Comparison of ENCODE assay signal across 10 cellular contexts in the genomic region with DNA sequence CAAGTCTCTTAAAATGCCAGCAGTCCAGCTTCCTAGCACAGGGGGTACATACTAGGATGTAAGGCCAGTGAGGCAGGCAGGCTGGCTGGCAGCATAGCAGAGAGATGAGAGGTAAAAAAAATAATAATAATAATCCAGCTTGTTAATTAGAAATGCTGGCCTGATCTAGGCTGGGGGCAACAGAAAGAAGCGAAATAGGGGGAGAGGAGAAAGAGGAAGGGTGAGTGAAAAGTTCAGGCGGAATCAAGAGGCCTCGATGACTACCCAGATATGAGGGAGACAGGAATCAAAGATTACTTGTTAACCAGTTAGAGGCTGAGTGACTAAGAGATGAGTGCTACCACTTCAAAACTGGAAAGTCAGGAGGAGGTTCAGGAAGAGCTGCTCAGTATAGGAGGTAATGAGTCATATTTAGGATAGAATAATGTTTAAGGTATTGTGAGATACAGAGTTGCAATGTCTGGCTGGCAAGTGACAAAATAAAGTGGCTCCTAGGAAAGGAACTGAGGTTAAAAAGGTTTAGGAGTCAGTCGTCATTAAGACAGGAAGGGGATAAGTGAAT. TPM values are rescaled to one million over a fixed set of nuclear protein-coding genes. Genes with fewer than 3 reads are reported as not detected.
DNase-seq lines count a peak whose midpoint lies in the region; ATAC-seq and TF ChIP-seq lines count a peak whose summit lies in the region.
"Had no signal": no experiment of that assay in that cellular context is flagged by ENCODE, and none has a peak within 500 bp of the region (broad histone marks: within the 10 kb centered on the region; RNA-seq: fewer than 3 reads in every experiment).

No MANE protein-coding gene starts in this region.

- H3K4me3 ChIP-seq in AG10803 (ENCODE audit: low read length), result no peak overlapping the region
- no peak overlapping the region for H3K4me3 ChIP-seq in HFF-Myc (replicated peaks; ENCODE audit: low read depth, low read length)
- no peak overlapping the region for H3K4me3 ChIP-seq in kidney epithelial cell (ENCODE audit: low read depth, low read length)
- H3K4me3 ChIP-seq in heart left ventricle, result no peak overlapping the region

- no peak for TF ChIP-seq CTCF in AG10803 (conservative IDR thresholded peaks at IDR 0.05; ENCODE audit: low read length)
- no peak for TF ChIP-seq CTCF in HFF-Myc (IDR thresholded peaks at IDR 0.05; ENCODE audit: low read depth, low read length, missing control alignments)
- TF ChIP-seq CTCF in kidney epithelial cell (IDR thresholded peaks at IDR 0.05; ENCODE audit: insufficient read depth, low read length, poor library complexity, severe bottlenecking), result no peak
- no peak for TF ChIP-seq CTCF in heart left ventricle (IDR thresholded peaks at IDR 0.05)

- H3K4me1 Mint-ChIP-seq in activated T-helper 2 cell treated with anti-CD3 and anti-CD28 coated beads, Interferon-gamma antibody, Interleukin-2, Interleukin-4, amounts not matched to agents 10 μg/mL and 5 μg/mL and 100 μg/mL, durations not matched to agents 14 hours and 24 hours and 36 hours (ENCODE audit: low read depth), result peaks cover 46% of the 10 kb centered on the region

- no peaks in the 10 kb centered on the region for H3K9me3 ChIP-seq in heart left ventricle

- intact Hi-C loops in activated T-helper 2 cell treated with anti-CD3 and anti-CD28 coated beads, Interferon-gamma antibody, Interleukin-2, Interleukin-4, amounts not matched to agents 10 μg/mL and 5 μg/mL and 100 μg/mL, durations not matched to agents 14 hours and 24 hours and 36 hours (cut with micrococcal nuclease), result loop anchor here (1.0 to 10.0 kb wide), 7 partner anchors 14 to 1102 kb away; a partner anchor contains a TSS
- intact Hi-C loops in heart left ventricle (cut with DNase I), result loop anchor here in 3 of 10 donors (5.0 kb wide), 2 partner anchors 125 to 130 kb away; no protein-coding TSS in a partner anchor

- peak overlapping the region; percentile 69 for H3K27ac Mint-ChIP-seq in activated T-helper 2 cell treated with anti-CD3 and anti-CD28 coated beads, Interferon-gamma antibody, Interleukin-2, Interleukin-4, amounts not matched to agents 10 μg/mL and 5 μg/mL and 100 μg/mL, durations not matched to agents 14 hours and 24 hours and 36 hours
- H3K27ac Mint-ChIP-seq: T-helper 1 cell treated with Interleukin-12 subunit alpha and Interleukin-12 subunit beta and Interleukin-4 antibody, amounts not matched to agents 30 μg/mL and 1 μg/mL, for 36 hours had no signal

- no peak for TF ChIP-seq POLR2A in heart left ventricle (IDR thresholded peaks at IDR 0.05)

- WGBS in heart left ventricle, 4 donors, result 39 to 48% (median 44%) methylated on average over 4 of the region's 4 CpGs

- DNase-seq in AG10803 (ENCODE audit: low read depth) (peak; percentile 53), HFF-Myc (ENCODE audit: extremely low read depth, low read depth) (peak; percentile 55), kidney epithelial cell (ENCODE audit: low read depth) (peak; percentile 81), NCI-H82 treated with DMSO at 0.1 percent for 48 hours (lab: John Stamatoyannopoulos, UW; ENCODE audit: unreplicated experiment) (no peak), heart left ventricle (no peak)
- DNase-seq in activated T-helper 2 cell treated with anti-CD3 and anti-CD28 coated beads, Interferon-gamma antibody, Interleukin-2, Interleukin-4, amounts not matched to agents 10 μg/mL and 5 μg/mL and 100 μg/mL, durations not matched to agents 14 hours and 24 hours and 36 hours (ENCODE audit: low spot score), result no peak
- DNase-seq: islet precursor cell had no signal

- H3K9me3 Mint-ChIP-seq in activated T-helper 2 cell treated with anti-CD3 and anti-CD28 coated beads, Interferon-gamma antibody, Interleukin-2, Interleukin-4, amounts not matched to agents 10 μg/mL and 5 μg/mL and 100 μg/mL, durations not matched to agents 14 hours and 24 hours and 36 hours, result no peaks in the 10 kb centered on the region
- H3K9me3 Mint-ChIP-seq: T-helper 1 cell treated with Interleukin-12 subunit alpha and Interleukin-12 subunit beta and Interleukin-4 antibody, amounts not matched to agents 30 μg/mL and 1 μg/mL, for 36 hours had no signal

- peaks cover 22% of the 10 kb centered on the region for H3K36me3 Mint-ChIP-seq in activated T-helper 2 cell treated with anti-CD3 and anti-CD28 coated beads, Interferon-gamma antibody, Interleukin-2, Interleukin-4, amounts not matched to agents 10 μg/mL and 5 μg/mL and 100 μg/mL, durations not matched to agents 14 hours and 24 hours and 36 hours (ENCODE audit: low read depth)

- H3K27me3 ChIP-seq in kidney epithelial cell (ENCODE audit: control insufficient read depth, insufficient read depth, low read length), result no peaks in the 10 kb centered on the region
- no peaks in the 10 kb centered on the region for H3K27me3 ChIP-seq in heart left ventricle

- ATAC-seq in GM18909 (IDR thresholded peaks at IDR 0.05; ENCODE audit: poor library complexity, unreplicated experiment) (no peak), HG03280 (IDR thresholded peaks at IDR 0.05; ENCODE audit: unreplicated experiment) (no peak), heart left ventricle (no peak)

- H3K4me3 Mint-ChIP-seq in activated T-helper 2 cell treated with anti-CD3 and anti-CD28 coated beads, Interferon-gamma antibody, Interleukin-2, Interleukin-4, amounts not matched to agents 10 μg/mL and 5 μg/mL and 100 μg/mL, durations not matched to agents 14 hours and 24 hours and 36 hours (ENCODE audit: low read depth), result peak overlapping the region; percentile 40
- H3K4me3 Mint-ChIP-seq: T-helper 1 cell treated with Interleukin-12 subunit alpha and Interleukin-12 subunit beta and Interleukin-4 antibody, amounts not matched to agents 30 μg/mL and 1 μg/mL, for 36 hours had no signal

- H3K36me3 ChIP-seq in kidney epithelial cell (ENCODE audit: control insufficient read depth, insufficient read depth, low read length), result no peaks in the 10 kb centered on the region
- peaks cover 0 to 28% (median 21%) of the 10 kb centered on the region in 9 donors for H3K36me3 ChIP-seq in heart left ventricle

- no peaks in the 10 kb centered on the region for H3K27me3 Mint-ChIP-seq in activated T-helper 2 cell treated with anti-CD3 and anti-CD28 coated beads, Interferon-gamma antibody, Interleukin-2, Interleukin-4, amounts not matched to agents 10 μg/mL and 5 μg/mL and 100 μg/mL, durations not matched to agents 14 hours and 24 hours and 36 hours (ENCODE audit: low read depth)

- H3K4me1 ChIP-seq in heart left ventricle, result peaks cover 0 to 29% (median 21%) of the 10 kb centered on the region in 12 donors

- no peak overlapping the region for H3K27ac ChIP-seq in heart left ventricle

RNA-seq across cellular contexts. Expression of a gene that starts 2.8 kb away (rescaled TPM):
- total RNA-seq in activated T-helper 2 cell treated with anti-CD3 and anti-CD28 coated beads, Interferon-gamma antibody, Interleukin-2, Interleukin-4, amounts not matched to agents 10 μg/mL and 5 μg/mL and 100 μg/mL, durations not matched to agents 14 hours and 24 hours and 36 hours, result 10.6 and 11.9 TPM in 2 replicates
- 7.1 and 7.2 TPM in 2 replicates for total RNA-seq in kidney epithelial cell
- 1 to 10 TPM; 4.8 to 8.6 (median 6.5) TPM for total RNA-seq in heart left ventricle
- polyA plus RNA-seq in heart left ventricle, result 1 to 10 TPM; 2.9 to 5.0 TPM

RNA-seq across cellular contexts. Expression of a gene that starts 28.2 kb away (rescaled TPM):
- total RNA-seq in activated T-helper 2 cell treated with anti-CD3 and anti-CD28 coated beads, Interferon-gamma antibody, Interleukin-2, Interleukin-4, amounts not matched to agents 10 μg/mL and 5 μg/mL and 100 μg/mL, durations not matched to agents 14 hours and 24 hours and 36 hours, result not detected in 2 replicates
- total RNA-seq in kidney epithelial cell, result 0.07 and 0.21 TPM in 2 replicates
- total RNA-seq in heart left ventricle, result under 1 TPM in 7 of 9 donors, not detected in 2; 0.12 to 0.75 (median 0.48) TPM
- polyA plus RNA-seq in heart left ventricle, result under 1 TPM; 0.29 to 0.30 TPM

Comparison
In these comparisons a context has a peak if more than half of its experiments do, and no peak if none do; other contexts are left out.
1. DNase-seq: peak in AG10803 (single experiment), HFF-Myc (single experiment) and kidney epithelial cell (single experiment); none in activated T-helper 2 cell treated with anti-CD3 and anti-CD28 coated beads, Interferon-gamma antibody, Interleukin-2, Interleukin-4, amounts not matched to agents 10 μg/mL and 5 μg/mL and 100 μg/mL, durations not matched to agents 14 hours and 24 hours and 36 hours (single experiment), NCI-H82 treated with DMSO at 0.1 percent for 48 hours (single experiment) and heart left ventricle (0 of 5).